ENCODE assay signal across 9 cellular contexts in genomic region chr12:24815087-24815423, GRCh38.
DNase-seq lines count a peak whose midpoint lies in the region; ATAC-seq and FAIRE-seq lines count a peak whose summit lies in the region.
"Had no signal": no experiment of that assay in that cellular context is flagged by ENCODE, and none has a peak within 500 bp of the region (broad histone marks: within the 10 kb centered on the region; RNA-seq: fewer than 3 reads in every experiment).

No MANE protein-coding gene starts in this region.

- peaks cover 12% of the 10 kb centered on the region for H3K4me1 Mint-ChIP-seq in memory B cell

- peak; percentile 83 for FAIRE-seq in GM18507 (lab: Jason Lieb, UNC)

- peak; percentile 18 for ATAC-seq in GM21576 (IDR thresholded peaks at IDR 0.05; ENCODE audit: unreplicated experiment)
- peak; percentile 17 for ATAC-seq in HG03469 (IDR thresholded peaks at IDR 0.05; ENCODE audit: unreplicated experiment)
- ATAC-seq in memory B cell (ENCODE audit: low read depth): no peak

- peak overlapping the region; percentile 88 for H3K27ac Mint-ChIP-seq in memory B cell

- peak overlapping the region; percentile 78 for H3K4me3 Mint-ChIP-seq in memory B cell

- intact Hi-C loops in posterior vena cava (cut with DNase I): no loop called here

- no peaks in the 10 kb centered on the region for H3K36me3 Mint-ChIP-seq in memory B cell

- DNase-seq in GM18507 (ENCODE audit: extremely low spot score, insufficient read length, low read depth) (no peak), memory B cell (ENCODE audit: low spot score in 2 of 2) (no peak), SW480 (ENCODE audit: low spot score) (no peak), amygdala (lab: John Stamatoyannopoulos, UW) (no peak), DMS79 treated with DMSO at 0.1 percent for 48 hours (lab: John Stamatoyannopoulos, UW) (no peak), posterior vena cava (ENCODE audit: low spot score) (no peak)
- DNase-seq: kidney glomerular epithelial cell had no signal

- no peaks in the 10 kb centered on the region for H3K9me3 Mint-ChIP-seq in memory B cell

- H3K27me3 Mint-ChIP-seq in memory B cell: no peaks in the 10 kb centered on the region
